ENCODE assay signal across 13 cellular contexts in the genomic region with DNA sequence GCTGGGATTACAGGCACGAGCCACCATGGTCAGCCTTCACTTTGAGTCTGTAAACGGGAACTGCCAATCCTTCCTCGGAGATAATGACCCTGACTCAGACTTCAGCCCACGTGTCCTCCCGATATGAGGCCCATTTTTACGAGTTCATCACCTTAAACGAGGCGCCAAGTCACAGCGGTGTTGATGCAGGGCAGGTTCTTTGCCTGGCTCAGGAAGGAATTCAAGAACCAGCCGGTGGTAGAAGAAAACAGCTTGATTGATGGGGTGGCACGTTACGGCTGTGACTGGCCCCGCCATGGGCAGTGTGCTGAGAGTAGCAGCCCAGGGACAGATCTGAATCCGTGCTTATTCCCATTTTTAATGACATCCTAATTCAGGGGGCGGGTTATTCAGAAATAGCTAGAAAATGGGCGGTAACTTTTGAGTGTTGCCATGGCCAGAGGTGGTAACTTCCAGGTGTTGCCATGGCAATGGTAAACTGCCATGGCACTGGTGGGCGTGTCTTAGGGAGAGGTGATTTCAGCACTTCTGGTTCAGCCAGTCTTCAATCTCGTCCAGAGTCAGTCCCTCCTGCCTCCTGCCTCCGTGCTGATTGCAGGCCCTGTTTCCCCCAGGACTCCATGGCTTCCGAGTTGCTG. TPM values are rescaled to one million over a fixed set of nuclear protein-coding genes. Genes with fewer than 3 reads are reported as not detected.
A peak's percentile ranks its signal among the peaks of the same experiment; 100 is the strongest.
DNase-seq lines count a peak whose midpoint lies in the region; FAIRE-seq and TF ChIP-seq lines count a peak whose summit lies in the region.
"Had no signal": no experiment of that assay in that cellular context is flagged by ENCODE, and none has a peak within 500 bp of the region (broad histone marks: within the 10 kb centered on the region; RNA-seq: fewer than 3 reads in every experiment).

No MANE protein-coding gene starts in this region.

- H3K4me1 Mint-ChIP-seq in neural crest cell = no peaks in the 10 kb centered on the region

- H3K36me3 Mint-ChIP-seq in neural crest cell (ENCODE audit: low read depth) = no peaks in the 10 kb centered on the region

- DNase-seq in DMS 273 (lab: John Stamatoyannopoulos, UW; ENCODE audit: unreplicated experiment) (peak; percentile 69), DMS 273 treated with DMSO at 0.1 percent for 48 hours (lab: John Stamatoyannopoulos, UW) (no peak), NB4 (ENCODE audit: low read depth) (peak; percentile 15), bronchial epithelial cell (ENCODE audit: low read depth) (peak; percentile 61), neural crest cell (ENCODE audit: low read depth, low spot score) (no peak), urothelium cell line (ENCODE audit: low spot score) (no peak), stomach (no peak), NCI-H146 treated with DMSO at 0.1 percent for 48 hours (lab: John Stamatoyannopoulos, UW; ENCODE audit: unreplicated experiment) (no peak)
- DNase-seq: activated gamma-delta T cell treated with Interleukin-2 at 50 U/mL for 16 hours; cortex of kidney; glutamatergic neuron; stimulated activated CD4-positive, alpha-beta T cell treated with anti-CD3 and anti-CD28 coated beads, Interleukin-1b, Interleukin-23, amount 100 ng/mL, for 48 hours had no signal

- no peak overlapping the region for H3K4me3 Mint-ChIP-seq in neural crest cell

- H3K36me3 ChIP-seq in bronchial epithelial cell (ENCODE audit: control insufficient read depth, insufficient read depth, low read length) (no peaks in the 10 kb centered on the region), stomach (no peaks in the 10 kb centered on the region)

- TF ChIP-seq POLR2A in NB4 (IDR thresholded peaks at IDR 0.05; ENCODE audit: extremely low read depth, insufficient read length) (no peak), stomach (IDR thresholded peaks at IDR 0.05) (no peak)

- WGBS in stomach, 5 donors = 50 to 63% (median 59%) methylated on average over 18 to 20 of the region's 20 CpGs

- intact Hi-C loops in stomach (cut with DNase I; ENCODE audit: low total_unique reads) = no loop called here

- no peaks in the 10 kb centered on the region for H3K9me3 ChIP-seq in stomach

- H3K4me1 ChIP-seq in stomach = peaks cover 0 to 27% (median 14%) of the 10 kb centered on the region in 4 donors

- H3K27me3 ChIP-seq in bronchial epithelial cell (ENCODE audit: control insufficient read depth, insufficient read depth, low read length) (no peaks in the 10 kb centered on the region), stomach (no peaks in the 10 kb centered on the region)

- no peak overlapping the region for H3K27ac ChIP-seq in stomach

- no peak for TF ChIP-seq EP300 in stomach (IDR thresholded peaks at IDR 0.05)

- no peak overlapping the region for H3K4me3 ChIP-seq in NB4 (ENCODE audit: low read depth, low read length)
- H3K4me3 ChIP-seq in bronchial epithelial cell (ENCODE audit: low read depth, low read length) = no peak overlapping the region
- H3K4me3 ChIP-seq in stomach = no peak overlapping the region

- TF ChIP-seq CTCF in NB4 (IDR thresholded peaks at IDR 0.05; ENCODE audit: low read depth, low read length) (no peak), bronchial epithelial cell (IDR thresholded peaks at IDR 0.05; ENCODE audit: insufficient read depth, low read length, severe bottlenecking) (no peak), neural crest cell (conservative IDR thresholded peaks at IDR 0.05) (no peak), stomach (IDR thresholded peaks at IDR 0.05) (no peak)

- H3K9me3 Mint-ChIP-seq in neural crest cell = no peaks in the 10 kb centered on the region

- FAIRE-seq in bronchial epithelial cell (lab: Jason Lieb, UNC) (no peak), urothelium cell line (lab: Jason Lieb, UNC) (no peak)
- FAIRE-seq: A204.1 had no signal

- H3K27ac Mint-ChIP-seq in neural crest cell (ENCODE audit: unreplicated experiment) = peak overlapping the region; percentile 73

- peaks cover 6% of the 10 kb centered on the region for H3K27me3 Mint-ChIP-seq in neural crest cell (ENCODE audit: low read depth)

RNA-seq across cellular contexts. Expression of a gene that starts 9.1 kb away (rescaled TPM):
- 6.6 and 12.7 TPM in 2 replicates for total RNA-seq in bronchial epithelial cell
- total RNA-seq in neural crest cell = 17.5 and 17.8 TPM in 2 replicates
- total RNA-seq in stomach = 10 to 100 TPM; 11.7 to 85.7 (median 29.7) TPM
- 10 to 100 TPM; 63.2 to 98.4 (median 68.7) TPM for polyA plus RNA-seq in stomach

RNA-seq across cellular contexts. Expression of a gene that starts 33.2 kb away (rescaled TPM):
- total RNA-seq in bronchial epithelial cell (12.6 and 34.3 TPM in 2 replicates), neural crest cell (151 and 165 TPM in 2 replicates), stomach (100 to 1,000 TPM in 2 of 5 donors, 10 to 100 TPM in 3; 17.3 to 171 (median 98.0) TPM)
- 100 to 1,000 TPM; 208 to 224 (median 220) TPM for polyA plus RNA-seq in stomach

Comparison
In these comparisons a context has a peak if more than half of its experiments do, and no peak if none do; other contexts are left out.
1. DNase-seq: peak in DMS 273 (single experiment), NB4 (single experiment) and bronchial epithelial cell (single experiment); none in DMS 273 treated with DMSO at 0.1 percent for 48 hours (single experiment), neural crest cell (single experiment), urothelium cell line (single experiment), stomach (single experiment) and NCI-H146 treated with DMSO at 0.1 percent for 48 hours (single experiment).